Comparison of ENCODE assay signal across 9 cellular contexts in genomic region chr3:8658326-8659212, GRCh38. TPM values are rescaled to one million over a fixed set of nuclear protein-coding genes. Genes with fewer than 3 reads are reported as not detected.
A peak's percentile ranks its signal among the peaks of the same experiment; 100 is the strongest.
DNase-seq lines count a peak whose midpoint lies in the region; ATAC-seq and TF ChIP-seq lines count a peak whose summit lies in the region.
"Had no signal": no experiment of that assay in that cellular context is flagged by ENCODE, and none has a peak within 500 bp of the region (broad histone marks: within the 10 kb centered on the region; RNA-seq: fewer than 3 reads in every experiment).

No MANE protein-coding gene starts in this region.

- intact Hi-C loops in sigmoid colon (cut with DNase I) = no loop called here

- peak overlapping the region; percentile 97 for H3K27ac ChIP-seq in OCI-LY1 (ENCODE audit: low read depth, low read length, poor library complexity, severe bottlenecking)
- H3K27ac ChIP-seq in gastroesophageal sphincter = peak overlapping the region in 3 of 4 donors; percentile 31 to 59 (median 32)
- peak overlapping the region in 3 of 4 donors; percentile 15 to 28 (median 26) for H3K27ac ChIP-seq in sigmoid colon

- 77 to 100% methylated on average over 1 to 3 of the region's 11 CpGs for WGBS in gastroesophageal sphincter (ENCODE audit: low coverage in 1 of 2), 2 donors
- 21 to 24% methylated on average over 11 of the region's 11 CpGs for WGBS in sigmoid colon, 2 donors

- H3K27me3 ChIP-seq in OCI-LY1 (ENCODE audit: insufficient read depth, low read length) (no peaks in the 10 kb centered on the region), gastroesophageal sphincter (no peaks in the 10 kb centered on the region), sigmoid colon (no peaks in the 10 kb centered on the region)

- H4K20me1 ChIP-seq in OCI-LY1 (ENCODE audit: insufficient read depth, low read length) = no peaks in the 10 kb centered on the region

- no peak for TF ChIP-seq CTCF in OCI-LY1 (IDR thresholded peaks at IDR 0.05; ENCODE audit: low read length)
- no peak for TF ChIP-seq CTCF in gastroesophageal sphincter (IDR thresholded peaks at IDR 0.05)
- no peak for TF ChIP-seq CTCF in sigmoid colon (IDR thresholded peaks at IDR 0.05)

- no peak overlapping the region for H2AFZ ChIP-seq in OCI-LY1 (ENCODE audit: low read length)

- H3K36me3 ChIP-seq in OCI-LY1 (ENCODE audit: insufficient read depth, low read length) = peaks cover 14% of the 10 kb centered on the region; the same call in 1 of the 2 replicates
- H3K36me3 ChIP-seq in gastroesophageal sphincter = no peaks in the 10 kb centered on the region
- no peaks in the 10 kb centered on the region for H3K36me3 ChIP-seq in sigmoid colon

- H3K9ac ChIP-seq in OCI-LY1 (ENCODE audit: low read length) = peak overlapping the region; percentile 54

- H3K9me2 ChIP-seq in OCI-LY1 (ENCODE audit: low read depth, low read length) = no peaks in the 10 kb centered on the region

- H3K9me3 ChIP-seq in OCI-LY1 (ENCODE audit: low read length) (peaks cover 11% of the 10 kb centered on the region; the same call in 1 of the 2 replicates), gastroesophageal sphincter (no peaks in the 10 kb centered on the region), sigmoid colon (no peaks in the 10 kb centered on the region)

- DNase-seq in NCI-H2196 (lab: John Stamatoyannopoulos, UW; ENCODE audit: unreplicated experiment) (peak; percentile 13), NCI-H2196 treated with DMSO at 0.1 percent for 48 hours (lab: John Stamatoyannopoulos, UW; ENCODE audit: unreplicated experiment) (no peak), sigmoid colon (no peak), T-helper 9 cell (no peak), 8988T (no peak)

- no peaks in the 10 kb centered on the region for H3K79me2 ChIP-seq in OCI-LY1 (ENCODE audit: insufficient read depth, low read length)

- peaks cover 61% of the 10 kb centered on the region for H3K4me1 ChIP-seq in OCI-LY1 (ENCODE audit: insufficient read depth, low read length, severe bottlenecking)
- peaks cover 0 to 40% (median 19%) of the 10 kb centered on the region in 3 donors for H3K4me1 ChIP-seq in gastroesophageal sphincter
- H3K4me1 ChIP-seq in sigmoid colon = peaks cover 0 to 20% (median 19%) of the 10 kb centered on the region in 4 donors

- TF ChIP-seq EP300 in gastroesophageal sphincter (IDR thresholded peaks at IDR 0.05) = no peak
- TF ChIP-seq EP300 in sigmoid colon (IDR thresholded peaks at IDR 0.05) = no peak

- peak overlapping the region; percentile 56 for H3K4me2 ChIP-seq in OCI-LY1 (ENCODE audit: low read length)

- ATAC-seq in HG03064 (IDR thresholded peaks at IDR 0.05; ENCODE audit: low read depth, unreplicated experiment) (peak; percentile 82), gastroesophageal sphincter (peak; percentile 66)

- H3K4me3 ChIP-seq in OCI-LY1 (ENCODE audit: low read depth, low read length, poor library complexity, severe bottlenecking) = peak overlapping the region; percentile 3
- H3K4me3 ChIP-seq in gastroesophageal sphincter = no peak overlapping the region
- H3K4me3 ChIP-seq in sigmoid colon = no peak overlapping the region

- H3F3A ChIP-seq in OCI-LY1 (ENCODE audit: insufficient read depth, low read length) = peaks cover 7% of the 10 kb centered on the region

- TF ChIP-seq POLR2A in gastroesophageal sphincter (IDR thresholded peaks at IDR 0.05) = no peak
- no peak for TF ChIP-seq POLR2A in sigmoid colon (IDR thresholded peaks at IDR 0.05)

RNA-seq across cellular contexts. Expression of gene SSUH2, which starts 14.0 kb away (rescaled TPM):
- total RNA-seq in gastroesophageal sphincter (1 to 10 TPM in 1 of 4 donors, under 1 TPM in 1, not detected in 2; 0.27 to 3.8 TPM), sigmoid colon (under 1 TPM in 2 of 4 donors, not detected in 2; 0.16 to 0.55 TPM)
- polyA plus RNA-seq in sigmoid colon = 1 to 10 TPM in 2 of 3 donors, under 1 TPM in 1; 0.95 to 4.4 (median 2.4) TPM
- total RNA-seq: activated CD8-positive, alpha-beta memory T cell treated with anti-CD3 and anti-CD28 coated beads for 36 hours had no signal

Comparison
In these comparisons a context has a peak if more than half of its experiments do, and no peak if none do; other contexts are left out.
1. H3K27ac ChIP-seq: peak in every context shown above with its lines; median percentile 97 in OCI-LY1; 32 in gastroesophageal sphincter; 26 in sigmoid colon.